In the genomic region with DNA sequence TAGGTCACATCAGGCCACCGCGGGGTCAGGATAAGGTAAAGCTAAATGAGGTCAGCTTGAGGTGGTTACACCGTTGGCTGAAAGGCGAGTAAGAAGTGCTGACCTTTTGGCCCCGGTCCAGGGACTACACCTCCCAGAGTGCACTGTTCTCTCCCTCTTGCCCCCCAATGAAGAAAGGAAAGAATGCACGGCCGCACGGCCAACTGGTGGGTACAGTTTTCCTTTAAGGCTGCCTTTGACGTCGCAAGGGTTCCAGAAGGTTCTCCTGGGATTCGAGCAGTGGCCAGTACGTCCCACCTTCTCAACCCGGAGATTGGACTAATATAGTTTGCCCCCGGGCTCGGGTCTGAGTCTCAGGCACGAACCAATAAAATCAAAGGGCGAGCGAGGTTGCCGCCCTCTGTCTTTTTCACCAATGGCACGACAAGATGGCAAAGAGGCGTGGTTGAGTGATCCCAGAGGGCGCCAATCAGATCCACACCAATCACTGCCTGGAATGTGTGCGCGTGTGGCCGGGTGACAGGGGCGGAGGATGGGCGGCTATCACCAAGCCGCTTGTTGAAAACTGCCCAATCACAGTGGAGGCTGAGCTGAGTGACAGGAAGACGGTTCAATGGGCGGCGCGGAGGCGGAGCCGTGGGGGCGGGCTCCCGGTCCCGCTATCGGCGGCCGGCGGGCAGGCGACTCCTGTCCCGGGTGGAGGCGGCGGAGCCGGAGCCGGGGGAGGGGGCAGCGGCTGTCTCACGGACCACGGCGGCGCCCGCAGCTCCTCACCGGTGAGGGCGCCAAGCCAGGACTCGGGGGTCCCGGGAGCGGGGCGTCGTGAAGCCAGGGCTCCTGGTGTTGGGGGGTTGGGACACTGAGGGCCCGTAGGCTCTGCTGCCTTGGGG, we compare ENCODE assay signal across 1 cellular context.
A peak's percentile ranks its signal among the peaks of the same experiment; 100 is the strongest.
TF ChIP-seq lines count a peak whose summit lies in the region.

A gene (plus strand): TSS at position 690 of the 890 bp plus-strand sequence. CDS start 886 bp downstream, outside the sequence.

TF ChIP-seq in HepG2, 621 proteins besides CTCF, POLR2A, EP300 and RAD21 (continued from another document and continues in another):
- TF ChIP-seq STAT5B (CRISPR knock-in tag; IDR thresholded peaks at IDR 0.05) (no peak), TBX2 (CRISPR knock-in tag; IDR thresholded peaks at IDR 0.05; ENCODE audit: borderline replicate concordance) (peak; percentile 18; the same call in 1 of the 2 replicates), SKI (IDR thresholded peaks at IDR 0.05; ENCODE audit: partially characterized antibody) (no peak), ZNF749 (CRISPR knock-in tag; IDR thresholded peaks at IDR 0.05; ENCODE audit: borderline replicate concordance) (no peak), ZNF274 (CRISPR knock-in tag; IDR thresholded peaks at IDR 0.05) (no peak), KLF11 (CRISPR knock-in tag; IDR thresholded peaks at IDR 0.05) (peak; percentile 95; the same call in 1 of the 2 replicates), NR2C2 (CRISPR knock-in tag; IDR thresholded peaks at IDR 0.05; ENCODE audit: borderline replicate concordance) (peak; percentile 52; the same call in 1 of the 2 replicates), ISX (CRISPR knock-in tag; conservative IDR thresholded peaks at IDR 0.05) (no peak), CBX5 (CRISPR knock-in tag; IDR thresholded peaks at IDR 0.05; ENCODE audit: borderline replicate concordance) (no peak), IRF2 (CRISPR knock-in tag; IDR thresholded peaks at IDR 0.05) (peak; percentile 12; the same call in 1 of the 2 replicates), LCORL (IDR thresholded peaks at IDR 0.05) (no peak), LCORL (CRISPR knock-in tag; IDR thresholded peaks at IDR 0.05) (no peak), RBAK (CRISPR knock-in tag; IDR thresholded peaks at IDR 0.05) (no peak), HMG20B (CRISPR knock-in tag; conservative IDR thresholded peaks at IDR 0.05) (no peak; the same call in 1 of the 2 replicates), ZNF598 (CRISPR knock-in tag; IDR thresholded peaks at IDR 0.05; ENCODE audit: borderline replicate concordance) (0 out of 2 replicates have a peak, but pooled peaks have one; percentile 19), HCFC1 (IDR thresholded peaks at IDR 0.05; ENCODE audit: low read depth, low read length) (peak; percentile 53; the same call in 1 of the 2 replicates), BCL6 (CRISPR knock-in tag; IDR thresholded peaks at IDR 0.05) (no peak), ZNF121 (CRISPR knock-in tag; IDR thresholded peaks at IDR 0.05) (no peak), SMARCE1 (IDR thresholded peaks at IDR 0.05; ENCODE audit: borderline replicate concordance) (no peak), MBD4 (IDR thresholded peaks at IDR 0.05; ENCODE audit: borderline replicate concordance, low read length) (no peak), ZBTB38 (CRISPR knock-in tag; IDR thresholded peaks at IDR 0.05) (no peak), SPEN (CRISPR knock-in tag; IDR thresholded peaks at IDR 0.05; ENCODE audit: low read depth) (0 out of 2 replicates have a peak, but pooled peaks have one; percentile 40), NFIB (CRISPR knock-in tag; IDR thresholded peaks at IDR 0.05; ENCODE audit: borderline replicate concordance) (no peak), TBX3 (IDR thresholded peaks at IDR 0.05; ENCODE audit: borderline replicate concordance) (peak; percentile 72), TAF1 (CRISPR knock-in tag; IDR thresholded peaks at IDR 0.05) (no peak), FOXM1 (CRISPR knock-in tag; IDR thresholded peaks at IDR 0.05) (no peak), FIP1L1 (IDR thresholded peaks at IDR 0.05; ENCODE audit: borderline replicate concordance, insufficient read depth, low read depth, low read length) (no peak), BHLHE40 (IDR thresholded peaks at IDR 0.05; ENCODE audit: low read length) (peak; percentile 56), ZNF780A (CRISPR knock-in tag; IDR thresholded peaks at IDR 0.05) (no peak), ZNF703 (CRISPR knock-in tag; IDR thresholded peaks at IDR 0.05; ENCODE audit: borderline replicate concordance) (no peak), JUNB (CRISPR knock-in tag; IDR thresholded peaks at IDR 0.05; ENCODE audit: borderline replicate concordance) (no peak), ZFP37 (CRISPR knock-in tag; IDR thresholded peaks at IDR 0.05; ENCODE audit: borderline replicate concordance) (0 out of 2 replicates have a peak, but pooled peaks have one; percentile 29), HNRNPK (IDR thresholded peaks at IDR 0.05; ENCODE audit: low read depth, low read length, poor library complexity, severe bottlenecking) (no peak), ZNF773 (CRISPR knock-in tag; IDR thresholded peaks at IDR 0.05; ENCODE audit: borderline replicate concordance) (no peak), ZBTB7A (CRISPR knock-in tag; IDR thresholded peaks at IDR 0.05) (no peak), SP4 (CRISPR knock-in tag; IDR thresholded peaks at IDR 0.05) (peak; percentile 98), RBFOX2 (IDR thresholded peaks at IDR 0.05; ENCODE audit: low read depth, low read length) (0 out of 2 replicates have a peak, but pooled peaks have one; percentile 19), ZNF256 (CRISPR knock-in tag; conservative IDR thresholded peaks at IDR 0.05) (no peak), POGZ (CRISPR knock-in tag; IDR thresholded peaks at IDR 0.05) (no peak), ZFP36 (IDR thresholded peaks at IDR 0.05; ENCODE audit: borderline replicate concordance, low read depth, low read length, partially characterized antibody) (no peak), ZSCAN21 (CRISPR knock-in tag; IDR thresholded peaks at IDR 0.05; ENCODE audit: borderline replicate concordance) (no peak), KDM1A (CRISPR knock-in tag; IDR thresholded peaks at IDR 0.05) (no peak), ZNF782 (CRISPR knock-in tag; IDR thresholded peaks at IDR 0.05; ENCODE audit: borderline replicate concordance) (no peak), SRY (CRISPR knock-in tag; IDR thresholded peaks at IDR 0.05) (no peak), ONECUT2 (CRISPR knock-in tag; IDR thresholded peaks at IDR 0.05) (no peak), SMARCC2 (IDR thresholded peaks at IDR 0.05) (no peak), PHF8 (CRISPR knock-in tag; IDR thresholded peaks at IDR 0.05) (peak; percentile 6; the same call in 1 of the 2 replicates), SMAD9 (CRISPR knock-in tag; IDR thresholded peaks at IDR 0.05) (no peak), CEBPG (CRISPR knock-in tag; IDR thresholded peaks at IDR 0.05) (no peak), CC2D1A (CRISPR knock-in tag; IDR thresholded peaks at IDR 0.05) (no peak), RFXAP (CRISPR knock-in tag; IDR thresholded peaks at IDR 0.05; ENCODE audit: borderline replicate concordance) (peak; percentile 93)
- TF ChIP-seq, protein P1, sequence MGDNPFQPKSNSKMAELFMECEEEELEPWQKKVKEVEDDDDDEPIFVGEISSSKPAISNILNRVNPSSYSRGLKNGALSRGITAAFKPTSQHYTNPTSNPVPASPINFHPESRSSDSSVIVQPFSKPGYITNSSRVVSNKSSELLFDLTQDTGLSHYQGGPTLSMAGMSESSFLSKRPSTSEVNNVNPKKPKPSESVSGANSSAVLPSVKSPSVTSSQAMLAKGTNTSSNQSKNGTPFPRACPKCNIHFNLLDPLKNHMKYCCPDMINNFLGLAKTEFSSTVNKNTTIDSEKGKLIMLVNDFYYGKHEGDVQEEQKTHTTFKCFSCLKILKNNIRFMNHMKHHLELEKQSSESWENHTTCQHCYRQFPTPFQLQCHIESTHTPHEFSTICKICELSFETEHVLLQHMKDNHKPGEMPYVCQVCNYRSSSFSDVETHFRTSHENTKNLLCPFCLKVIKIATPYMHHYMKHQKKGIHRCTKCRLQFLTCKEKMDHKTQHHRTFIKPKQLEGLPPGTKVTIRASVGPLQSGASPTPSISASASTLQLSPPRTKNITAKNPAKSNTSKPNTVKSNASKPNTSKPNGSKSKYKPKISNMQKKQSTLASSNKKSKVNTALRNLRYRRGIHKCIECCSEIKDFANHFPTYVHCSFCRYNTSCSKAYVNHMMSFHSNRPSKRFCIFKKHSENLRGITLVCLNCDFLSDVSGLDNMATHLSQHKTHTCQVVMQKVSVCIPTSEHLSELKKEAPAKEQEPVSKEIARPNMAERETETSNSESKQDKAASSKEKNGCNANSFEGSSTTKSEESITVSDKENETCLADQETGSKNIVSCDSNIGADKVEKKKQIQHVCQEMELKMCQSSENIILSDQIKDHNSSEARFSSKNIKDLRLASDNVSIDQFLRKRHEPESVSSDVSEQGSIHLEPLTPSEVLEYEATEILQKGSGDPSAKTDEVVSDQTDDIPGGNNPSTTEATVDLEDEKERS (CRISPR knock-in tag; IDR thresholded peaks at IDR 0.05) = no peak
- TF ChIP-seq, protein P2, sequence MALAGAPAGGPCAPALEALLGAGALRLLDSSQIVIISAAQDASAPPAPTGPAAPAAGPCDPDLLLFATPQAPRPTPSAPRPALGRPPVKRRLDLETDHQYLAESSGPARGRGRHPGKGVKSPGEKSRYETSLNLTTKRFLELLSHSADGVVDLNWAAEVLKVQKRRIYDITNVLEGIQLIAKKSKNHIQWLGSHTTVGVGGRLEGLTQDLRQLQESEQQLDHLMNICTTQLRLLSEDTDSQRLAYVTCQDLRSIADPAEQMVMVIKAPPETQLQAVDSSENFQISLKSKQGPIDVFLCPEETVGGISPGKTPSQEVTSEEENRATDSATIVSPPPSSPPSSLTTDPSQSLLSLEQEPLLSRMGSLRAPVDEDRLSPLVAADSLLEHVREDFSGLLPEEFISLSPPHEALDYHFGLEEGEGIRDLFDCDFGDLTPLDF (CRISPR knock-in tag; IDR thresholded peaks at IDR 0.05) = peak; percentile 58
- TF ChIP-seq, protein P3, sequence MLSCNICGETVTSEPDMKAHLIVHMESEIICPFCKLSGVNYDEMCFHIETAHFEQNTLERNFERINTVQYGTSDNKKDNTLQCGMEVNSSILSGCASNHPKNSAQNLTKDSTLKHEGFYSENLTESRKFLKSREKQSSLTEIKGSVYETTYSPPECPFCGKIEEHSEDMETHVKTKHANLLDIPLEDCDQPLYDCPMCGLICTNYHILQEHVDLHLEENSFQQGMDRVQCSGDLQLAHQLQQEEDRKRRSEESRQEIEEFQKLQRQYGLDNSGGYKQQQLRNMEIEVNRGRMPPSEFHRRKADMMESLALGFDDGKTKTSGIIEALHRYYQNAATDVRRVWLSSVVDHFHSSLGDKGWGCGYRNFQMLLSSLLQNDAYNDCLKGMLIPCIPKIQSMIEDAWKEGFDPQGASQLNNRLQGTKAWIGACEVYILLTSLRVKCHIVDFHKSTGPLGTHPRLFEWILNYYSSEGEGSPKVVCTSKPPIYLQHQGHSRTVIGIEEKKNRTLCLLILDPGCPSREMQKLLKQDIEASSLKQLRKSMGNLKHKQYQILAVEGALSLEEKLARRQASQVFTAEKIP (CRISPR knock-in tag; IDR thresholded peaks at IDR 0.05; ENCODE audit: borderline replicate concordance) = no peak
- TF ChIP-seq, protein P4, sequence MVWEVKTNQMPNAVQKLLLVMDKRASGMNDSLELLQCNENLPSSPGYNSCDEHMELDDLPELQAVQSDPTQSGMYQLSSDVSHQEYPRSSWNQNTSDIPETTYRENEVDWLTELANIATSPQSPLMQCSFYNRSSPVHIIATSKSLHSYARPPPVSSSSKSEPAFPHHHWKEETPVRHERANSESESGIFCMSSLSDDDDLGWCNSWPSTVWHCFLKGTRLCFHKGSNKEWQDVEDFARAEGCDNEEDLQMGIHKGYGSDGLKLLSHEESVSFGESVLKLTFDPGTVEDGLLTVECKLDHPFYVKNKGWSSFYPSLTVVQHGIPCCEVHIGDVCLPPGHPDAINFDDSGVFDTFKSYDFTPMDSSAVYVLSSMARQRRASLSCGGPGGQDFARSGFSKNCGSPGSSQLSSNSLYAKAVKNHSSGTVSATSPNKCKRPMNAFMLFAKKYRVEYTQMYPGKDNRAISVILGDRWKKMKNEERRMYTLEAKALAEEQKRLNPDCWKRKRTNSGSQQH (CRISPR knock-in tag; IDR thresholded peaks at IDR 0.05; ENCODE audit: low read depth) = 0 out of 2 replicates have a peak, but pooled peaks have one; percentile 35
- TF ChIP-seq, protein P5, sequence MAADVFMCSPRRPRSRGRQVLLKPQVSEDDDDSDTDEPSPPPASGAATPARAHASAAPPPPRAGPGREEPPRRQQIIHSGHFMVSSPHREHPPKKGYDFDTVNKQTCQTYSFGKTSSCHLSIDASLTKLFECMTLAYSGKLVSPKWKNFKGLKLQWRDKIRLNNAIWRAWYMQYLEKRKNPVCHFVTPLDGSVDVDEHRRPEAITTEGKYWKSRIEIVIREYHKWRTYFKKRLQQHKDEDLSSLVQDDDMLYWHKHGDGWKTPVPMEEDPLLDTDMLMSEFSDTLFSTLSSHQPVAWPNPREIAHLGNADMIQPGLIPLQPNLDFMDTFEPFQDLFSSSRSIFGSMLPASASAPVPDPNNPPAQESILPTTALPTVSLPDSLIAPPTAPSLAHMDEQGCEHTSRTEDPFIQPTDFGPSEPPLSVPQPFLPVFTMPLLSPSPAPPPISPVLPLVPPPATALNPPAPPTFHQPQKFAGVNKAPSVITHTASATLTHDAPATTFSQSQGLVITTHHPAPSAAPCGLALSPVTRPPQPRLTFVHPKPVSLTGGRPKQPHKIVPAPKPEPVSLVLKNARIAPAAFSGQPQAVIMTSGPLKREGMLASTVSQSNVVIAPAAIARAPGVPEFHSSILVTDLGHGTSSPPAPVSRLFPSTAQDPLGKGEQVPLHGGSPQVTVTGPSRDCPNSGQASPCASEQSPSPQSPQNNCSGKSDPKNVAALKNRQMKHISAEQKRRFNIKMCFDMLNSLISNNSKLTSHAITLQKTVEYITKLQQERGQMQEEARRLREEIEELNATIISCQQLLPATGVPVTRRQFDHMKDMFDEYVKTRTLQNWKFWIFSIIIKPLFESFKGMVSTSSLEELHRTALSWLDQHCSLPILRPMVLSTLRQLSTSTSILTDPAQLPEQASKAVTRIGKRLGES (CRISPR knock-in tag; IDR thresholded peaks at IDR 0.05; ENCODE audit: borderline replicate concordance) = no peak
- TF ChIP-seq, protein P6, sequence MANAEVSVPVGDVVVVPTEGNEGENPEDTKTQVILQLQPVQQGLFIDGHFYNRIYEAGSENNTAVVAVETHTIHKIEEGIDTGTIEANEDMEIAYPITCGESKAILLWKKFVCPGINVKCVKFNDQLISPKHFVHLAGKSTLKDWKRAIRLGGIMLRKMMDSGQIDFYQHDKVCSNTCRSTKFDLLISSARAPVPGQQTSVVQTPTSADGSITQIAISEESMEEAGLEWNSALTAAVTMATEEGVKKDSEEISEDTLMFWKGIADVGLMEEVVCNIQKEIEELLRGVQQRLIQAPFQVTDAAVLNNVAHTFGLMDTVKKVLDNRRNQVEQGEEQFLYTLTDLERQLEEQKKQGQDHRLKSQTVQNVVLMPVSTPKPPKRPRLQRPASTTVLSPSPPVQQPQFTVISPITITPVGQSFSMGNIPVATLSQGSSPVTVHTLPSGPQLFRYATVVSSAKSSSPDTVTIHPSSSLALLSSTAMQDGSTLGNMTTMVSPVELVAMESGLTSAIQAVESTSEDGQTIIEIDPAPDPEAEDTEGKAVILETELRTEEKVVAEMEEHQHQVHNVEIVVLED (CRISPR knock-in tag; IDR thresholded peaks at IDR 0.05; ENCODE audit: borderline replicate concordance) = peak; percentile 51; the same call in 1 of the 2 replicates
- TF ChIP-seq, protein P7, sequence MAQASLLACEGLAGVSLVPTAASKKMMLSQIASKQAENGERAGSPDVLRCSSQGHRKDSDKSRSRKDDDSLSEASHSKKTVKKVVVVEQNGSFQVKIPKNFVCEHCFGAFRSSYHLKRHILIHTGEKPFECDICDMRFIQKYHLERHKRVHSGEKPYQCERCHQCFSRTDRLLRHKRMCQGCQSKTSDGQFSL (CRISPR knock-in tag; IDR thresholded peaks at IDR 0.05) = no peak
